ENCODE assay signal across 1 cellular context in the genomic region with DNA sequence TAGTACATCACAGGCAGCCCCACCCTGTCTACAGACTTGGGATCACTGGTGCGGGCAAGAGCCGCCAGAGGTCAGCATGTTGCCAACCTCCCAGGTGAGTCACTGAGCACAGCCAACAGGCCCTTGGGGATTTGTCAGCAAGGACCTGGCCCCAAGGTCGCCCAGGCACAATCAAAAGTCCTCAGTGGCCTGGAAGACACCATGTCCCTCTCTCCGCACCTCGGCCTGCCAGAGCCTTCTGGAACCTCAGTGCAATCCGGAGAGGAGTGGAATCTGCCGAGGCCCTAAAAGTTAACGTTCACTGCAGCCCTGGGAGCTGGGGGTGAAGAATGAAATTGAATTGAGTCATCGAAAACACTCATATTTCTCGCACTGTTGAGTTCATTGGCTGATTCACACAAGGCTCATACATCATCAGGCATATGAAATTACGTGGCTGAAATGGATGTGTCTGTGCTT.
TF ChIP-seq lines count a peak whose summit lies in the region.

No MANE protein-coding gene starts in this region.

TF ChIP-seq in GM12878, 131 proteins besides CTCF, POLR2A, EP300 and RAD21 (continued from another document):
- TF ChIP-seq, protein P1, sequence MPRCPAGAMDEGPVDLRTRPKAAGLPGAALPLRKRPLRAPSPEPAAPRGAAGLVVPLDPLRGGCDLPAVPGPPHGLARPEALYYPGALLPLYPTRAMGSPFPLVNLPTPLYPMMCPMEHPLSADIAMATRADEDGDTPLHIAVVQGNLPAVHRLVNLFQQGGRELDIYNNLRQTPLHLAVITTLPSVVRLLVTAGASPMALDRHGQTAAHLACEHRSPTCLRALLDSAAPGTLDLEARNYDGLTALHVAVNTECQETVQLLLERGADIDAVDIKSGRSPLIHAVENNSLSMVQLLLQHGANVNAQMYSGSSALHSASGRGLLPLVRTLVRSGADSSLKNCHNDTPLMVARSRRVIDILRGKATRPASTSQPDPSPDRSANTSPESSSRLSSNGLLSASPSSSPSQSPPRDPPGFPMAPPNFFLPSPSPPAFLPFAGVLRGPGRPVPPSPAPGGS (IDR thresholded peaks at IDR 0.05; ENCODE audit: borderline replicate concordance, insufficient read depth, low read depth, low read length, poor library complexity, severe bottlenecking), result no peak
- TF ChIP-seq NBN (IDR thresholded peaks at IDR 0.05) (no peak), CHD1 (IDR thresholded peaks at IDR 0.05; ENCODE audit: low read depth, low read length) (no peak), STAT1 (conservative IDR thresholded peaks at IDR 0.05) (no peak), FOXK2 (IDR thresholded peaks at IDR 0.05) (no peak), ZNF217 (IDR thresholded peaks at IDR 0.05) (no peak), IKZF1 (conservative IDR thresholded peaks at IDR 0.05) (no peak), SUZ12 (IDR thresholded peaks at IDR 0.05; ENCODE audit: unreplicated experiment) (no peak), CHD4 (IDR thresholded peaks at IDR 0.05) (no peak), SMARCA5 (IDR thresholded peaks at IDR 0.05) (no peak), HDAC6 (IDR thresholded peaks at IDR 0.05; ENCODE audit: unreplicated experiment) (no peak)
- TF ChIP-seq, protein P2, sequence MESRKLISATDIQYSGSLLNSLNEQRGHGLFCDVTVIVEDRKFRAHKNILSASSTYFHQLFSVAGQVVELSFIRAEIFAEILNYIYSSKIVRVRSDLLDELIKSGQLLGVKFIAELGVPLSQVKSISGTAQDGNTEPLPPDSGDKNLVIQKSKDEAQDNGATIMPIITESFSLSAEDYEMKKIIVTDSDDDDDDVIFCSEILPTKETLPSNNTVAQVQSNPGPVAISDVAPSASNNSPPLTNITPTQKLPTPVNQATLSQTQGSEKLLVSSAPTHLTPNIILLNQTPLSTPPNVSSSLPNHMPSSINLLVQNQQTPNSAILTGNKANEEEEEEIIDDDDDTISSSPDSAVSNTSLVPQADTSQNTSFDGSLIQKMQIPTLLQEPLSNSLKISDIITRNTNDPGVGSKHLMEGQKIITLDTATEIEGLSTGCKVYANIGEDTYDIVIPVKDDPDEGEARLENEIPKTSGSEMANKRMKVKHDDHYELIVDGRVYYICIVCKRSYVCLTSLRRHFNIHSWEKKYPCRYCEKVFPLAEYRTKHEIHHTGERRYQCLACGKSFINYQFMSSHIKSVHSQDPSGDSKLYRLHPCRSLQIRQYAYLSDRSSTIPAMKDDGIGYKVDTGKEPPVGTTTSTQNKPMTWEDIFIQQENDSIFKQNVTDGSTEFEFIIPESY (IDR thresholded peaks at IDR 0.05), result no peak
